Comparison of ENCODE assay signal across 1 cellular context in the genomic region with DNA sequence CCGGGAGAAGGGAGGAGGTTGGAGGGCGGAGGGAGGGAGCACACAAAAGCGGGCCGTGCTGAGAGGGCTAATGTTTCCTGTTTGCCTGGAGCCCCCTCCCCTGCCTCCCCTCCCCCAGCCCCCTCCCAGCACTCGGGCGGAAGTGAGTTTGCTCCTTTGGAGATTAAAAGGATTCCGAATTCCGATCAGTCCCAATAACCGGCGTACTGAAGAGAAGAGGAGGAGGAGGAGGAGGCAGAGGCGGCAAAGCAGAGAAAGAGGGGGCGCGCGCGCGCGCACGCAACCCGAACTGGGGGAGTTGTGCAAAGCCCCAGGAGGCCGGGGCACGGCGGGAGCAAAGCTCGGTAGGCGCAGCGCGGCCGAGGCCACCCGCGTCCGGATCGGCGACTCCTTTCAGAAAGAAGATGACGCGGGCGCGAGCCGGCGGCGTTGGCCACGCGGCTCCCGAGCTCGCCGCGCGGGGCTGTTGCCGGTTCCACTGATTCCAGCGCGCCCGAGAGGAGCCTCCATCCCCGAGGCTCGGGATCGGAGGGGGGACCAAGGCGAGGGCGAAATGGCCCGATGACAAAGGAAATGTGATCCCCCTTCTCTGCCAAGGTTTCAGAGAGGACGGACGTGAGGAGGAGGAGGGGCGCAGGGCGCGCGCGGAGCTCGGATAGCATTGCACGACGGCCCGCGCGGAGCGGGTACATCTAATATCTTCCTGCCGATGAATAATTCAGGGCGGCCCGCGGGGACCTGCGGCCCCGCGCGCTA.
TF ChIP-seq lines count a peak whose summit lies in the region.

No MANE protein-coding gene starts in this region.

TF ChIP-seq in HEK293, 187 proteins besides CTCF, POLR2A, EP300 and RAD21 (continued from another document):
- TF ChIP-seq ZNF514 (tag by site-specific recombination; IDR thresholded peaks at IDR 0.05) (no peak), ZNF776 (tag by site-specific recombination; IDR thresholded peaks at IDR 0.05; ENCODE audit: borderline replicate concordance) (no peak), ZNF548 (tag by site-specific recombination; IDR thresholded peaks at IDR 0.05) (no peak), ZBTB48 (tag by site-specific recombination; IDR thresholded peaks at IDR 0.05) (no peak), ZNF155 (tag by site-specific recombination; IDR thresholded peaks at IDR 0.05) (no peak), ZSCAN23 (tag by site-specific recombination; IDR thresholded peaks at IDR 0.05) (no peak), ZNF274 (IDR thresholded peaks at IDR 0.05; ENCODE audit: low read length) (no peak), ZNF274 (tag by site-specific recombination; IDR thresholded peaks at IDR 0.05; ENCODE audit: borderline replicate concordance) (no peak), MYNN (tag by site-specific recombination; IDR thresholded peaks at IDR 0.05; ENCODE audit: borderline replicate concordance) (no peak), ZNF768 (tag by site-specific recombination; IDR thresholded peaks at IDR 0.05) (no peak), EGR2 (tag by site-specific recombination; IDR thresholded peaks at IDR 0.05; ENCODE audit: low read depth) (no peak), ZNF335 (tag by site-specific recombination; conservative IDR thresholded peaks at IDR 0.05) (0 out of 2 replicates have a peak, but pooled peaks have one; percentile 11), ZNF350 (tag by site-specific recombination; IDR thresholded peaks at IDR 0.05) (no peak), ZNF501 (tag by site-specific recombination; IDR thresholded peaks at IDR 0.05) (no peak), ZNF311 (tag by site-specific recombination; IDR thresholded peaks at IDR 0.05; ENCODE audit: borderline replicate concordance) (no peak), ZNF830 (tag by site-specific recombination; IDR thresholded peaks at IDR 0.05; ENCODE audit: low read depth) (no peak), ZNF571 (tag by site-specific recombination; IDR thresholded peaks at IDR 0.05) (no peak), ZNF394 (tag by site-specific recombination; IDR thresholded peaks at IDR 0.05; ENCODE audit: borderline replicate concordance) (no peak)
- TF ChIP-seq, protein P1, sequence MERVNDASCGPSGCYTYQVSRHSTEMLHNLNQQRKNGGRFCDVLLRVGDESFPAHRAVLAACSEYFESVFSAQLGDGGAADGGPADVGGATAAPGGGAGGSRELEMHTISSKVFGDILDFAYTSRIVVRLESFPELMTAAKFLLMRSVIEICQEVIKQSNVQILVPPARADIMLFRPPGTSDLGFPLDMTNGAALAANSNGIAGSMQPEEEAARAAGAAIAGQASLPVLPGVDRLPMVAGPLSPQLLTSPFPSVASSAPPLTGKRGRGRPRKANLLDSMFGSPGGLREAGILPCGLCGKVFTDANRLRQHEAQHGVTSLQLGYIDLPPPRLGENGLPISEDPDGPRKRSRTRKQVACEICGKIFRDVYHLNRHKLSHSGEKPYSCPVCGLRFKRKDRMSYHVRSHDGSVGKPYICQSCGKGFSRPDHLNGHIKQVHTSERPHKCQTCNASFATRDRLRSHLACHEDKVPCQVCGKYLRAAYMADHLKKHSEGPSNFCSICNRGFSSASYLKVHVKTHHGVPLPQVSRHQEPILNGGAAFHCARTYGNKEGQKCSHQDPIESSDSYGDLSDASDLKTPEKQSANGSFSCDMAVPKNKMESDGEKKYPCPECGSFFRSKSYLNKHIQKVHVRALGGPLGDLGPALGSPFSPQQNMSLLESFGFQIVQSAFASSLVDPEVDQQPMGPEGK (tag by site-specific recombination; IDR thresholded peaks at IDR 0.05): no peak
- TF ChIP-seq, protein P2, sequence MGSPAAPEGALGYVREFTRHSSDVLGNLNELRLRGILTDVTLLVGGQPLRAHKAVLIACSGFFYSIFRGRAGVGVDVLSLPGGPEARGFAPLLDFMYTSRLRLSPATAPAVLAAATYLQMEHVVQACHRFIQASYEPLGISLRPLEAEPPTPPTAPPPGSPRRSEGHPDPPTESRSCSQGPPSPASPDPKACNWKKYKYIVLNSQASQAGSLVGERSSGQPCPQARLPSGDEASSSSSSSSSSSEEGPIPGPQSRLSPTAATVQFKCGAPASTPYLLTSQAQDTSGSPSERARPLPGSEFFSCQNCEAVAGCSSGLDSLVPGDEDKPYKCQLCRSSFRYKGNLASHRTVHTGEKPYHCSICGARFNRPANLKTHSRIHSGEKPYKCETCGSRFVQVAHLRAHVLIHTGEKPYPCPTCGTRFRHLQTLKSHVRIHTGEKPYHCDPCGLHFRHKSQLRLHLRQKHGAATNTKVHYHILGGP (tag by site-specific recombination; IDR thresholded peaks at IDR 0.05): no peak
- TF ChIP-seq, protein P3, sequence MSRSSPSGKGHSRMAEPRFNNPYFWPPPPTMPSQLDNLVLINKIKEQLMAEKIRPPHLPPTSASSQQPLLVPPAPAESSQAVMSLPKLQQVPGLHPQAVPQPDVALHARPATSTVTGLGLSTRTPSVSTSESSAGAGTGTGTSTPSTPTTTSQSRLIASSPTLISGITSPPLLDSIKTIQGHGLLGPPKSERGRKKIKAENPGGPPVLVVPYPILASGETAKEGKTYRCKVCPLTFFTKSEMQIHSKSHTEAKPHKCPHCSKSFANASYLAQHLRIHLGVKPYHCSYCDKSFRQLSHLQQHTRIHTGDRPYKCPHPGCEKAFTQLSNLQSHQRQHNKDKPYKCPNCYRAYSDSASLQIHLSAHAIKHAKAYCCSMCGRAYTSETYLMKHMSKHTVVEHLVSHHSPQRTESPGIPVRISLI (tag by site-specific recombination; IDR thresholded peaks at IDR 0.05): no peak
- TF ChIP-seq, protein P4, sequence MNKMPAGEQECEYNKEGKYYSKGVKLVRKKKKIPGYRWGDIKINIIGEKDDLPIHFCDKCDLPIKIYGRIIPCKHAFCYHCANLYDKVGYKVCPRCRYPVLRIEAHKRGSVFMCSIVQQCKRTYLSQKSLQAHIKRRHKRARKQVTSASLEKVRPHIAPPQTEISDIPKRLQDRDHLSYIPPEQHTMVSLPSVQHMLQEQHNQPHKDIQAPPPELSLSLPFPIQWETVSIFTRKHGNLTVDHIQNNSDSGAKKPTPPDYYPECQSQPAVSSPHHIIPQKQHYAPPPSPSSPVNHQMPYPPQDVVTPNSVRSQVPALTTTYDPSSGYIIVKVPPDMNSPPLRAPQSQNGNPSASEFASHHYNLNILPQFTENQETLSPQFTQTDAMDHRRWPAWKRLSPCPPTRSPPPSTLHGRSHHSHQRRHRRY (tag by site-specific recombination; IDR thresholded peaks at IDR 0.05): no peak
